ENCODE assay signal across 9 cellular contexts in the genomic region with DNA sequence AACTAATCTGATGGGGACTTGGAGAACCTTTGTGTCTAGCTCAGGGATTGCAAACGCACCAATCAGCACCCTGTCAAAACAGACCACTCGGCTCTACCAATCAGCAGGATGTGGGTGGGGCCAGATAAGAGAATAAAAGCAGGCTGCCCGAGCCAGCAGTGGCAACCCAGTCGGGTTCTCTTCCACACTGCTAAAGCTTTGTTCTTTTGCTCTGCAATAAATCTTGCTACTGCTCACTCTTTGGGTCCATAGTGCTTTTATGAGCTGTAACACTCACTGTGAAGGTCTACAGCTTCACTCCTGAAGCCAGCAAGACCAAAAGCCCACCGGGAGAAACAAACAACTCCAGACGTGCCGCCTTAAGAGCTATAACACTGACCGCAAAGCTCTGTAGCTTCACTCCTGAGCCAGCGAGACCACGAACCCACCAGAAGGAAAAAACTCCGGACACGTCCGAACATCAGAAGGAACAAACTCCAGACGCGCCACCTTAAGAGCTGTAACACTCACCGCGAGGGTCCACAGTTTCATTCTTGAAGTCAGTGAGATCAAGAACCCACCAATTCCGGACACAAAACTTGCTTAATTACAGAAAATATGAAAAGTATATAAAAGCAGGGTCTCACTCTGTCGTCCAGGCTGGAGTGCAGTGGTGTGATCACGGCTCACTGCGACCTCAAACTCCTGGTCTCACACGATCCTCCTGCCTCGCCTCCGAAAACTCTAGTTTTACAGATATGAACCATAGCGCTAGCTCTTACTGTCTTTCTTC. TPM values are rescaled to one million over a fixed set of nuclear protein-coding genes. Genes with fewer than 3 reads are reported as not detected.
DNase-seq lines count a peak whose midpoint lies in the region; ATAC-seq and TF ChIP-seq lines count a peak whose summit lies in the region.
"Not testable (repeated sequence)": the region's sequence is repeated elsewhere in the genome, so short reads cannot be mapped to it uniquely, and the experiment has no call there.
"Had no signal": no experiment of that assay in that cellular context is flagged by ENCODE, and none has a peak within 500 bp of the region (broad histone marks: within the 10 kb centered on the region; RNA-seq: fewer than 3 reads in every experiment).

No MANE protein-coding gene starts in this region.

- H4K8ac ChIP-seq in neuronal stem cell (ENCODE audit: low read depth, low read length) = not testable (repeated sequence)

- CTCF ChIA-PET in HEK293 (lab: Yijun Ruan, JAX) = interaction anchor here (0.6 to 9.7 kb wide), 36 partner anchors 9 to 390 kb away, joined by 3 to 214 read pairs (median 5); a partner anchor contains a TSS

- peak; percentile 41; the same call in 1 of the 2 replicates for TF ChIP-seq POLR2A in Raji (IDR thresholded peaks at IDR 0.05; ENCODE audit: insufficient read depth, low read depth, low read length)

- not testable (repeated sequence) for H3K23ac ChIP-seq in neuronal stem cell (ENCODE audit: low read depth, low read length, poor library complexity)

- H2BK15ac ChIP-seq in neuronal stem cell (ENCODE audit: low read length) = not testable (repeated sequence)

- POLR2A ChIA-PET in HEK293 (lab: Yijun Ruan, JAX) = interaction anchor here (1.3 to 2.3 kb wide), 4 partner anchors 38 to 180 kb away, joined by 3 to 13 read pairs (median 5); a partner anchor contains a TSS

- H3K14ac ChIP-seq in neuronal stem cell (ENCODE audit: low read length) = not testable (repeated sequence)

- not testable (repeated sequence) for H3K9me3 ChIP-seq in HEK293 (ENCODE audit: control insufficient read depth, insufficient read depth, low read depth, low read length); colonic mucosa; neuronal stem cell (replicated peaks in 1 of 2; ENCODE audit: control insufficient read depth in 2 of 2, insufficient read depth in 1 of 2, low read depth in 1 of 2, low read length in 2 of 2)

- WGBS in neuronal stem cell (ENCODE audit: extremely low coverage in 2 of 2, insufficient read length in 2 of 2, insufficient replicate concordance in 1 of 2), 2 donors = no CpG with 5 or more reads among the region's 25 CpGs

- H3K36me3 Mint-ChIP-seq in activated T-helper 17 cell treated with anti-CD3 and anti-CD28 coated beads, Interleukin-2, amount 50 U/mL, for 72 hours (ENCODE audit: low read depth) = peaks cover 13% of the 10 kb centered on the region
- not testable (repeated sequence) for H3K36me3 Mint-ChIP-seq in immature natural killer cell; stimulated activated naive B cell treated with anti-CD40 and anti-IgM and Interleukin-4, amounts not matched to agents 10 μg/mL and 1 μg/mL and 100 μg/mL, for 72 hours

- not testable (repeated sequence) for H2BK5ac ChIP-seq in neuronal stem cell (ENCODE audit: low read length)

- H3K27me3 ChIP-seq in colonic mucosa; neuronal stem cell (ENCODE audit: control insufficient read depth in 3 of 3, insufficient read depth in 3 of 3, low read depth in 1 of 3, low read length in 3 of 3): not testable (repeated sequence)

- not testable (repeated sequence) for TF ChIP-seq CTCF in AG10803 (conservative IDR thresholded peaks at IDR 0.05; ENCODE audit: low read length); HEK293 (tag by site-specific recombination; IDR thresholded peaks at IDR 0.05); colonic mucosa (IDR thresholded peaks at IDR 0.05)

- peak overlapping the region; percentile 43 to 81 for H3K9ac ChIP-seq in colonic mucosa (ENCODE audit: low read depth in 2 of 2, low read length in 2 of 2)
- not testable (repeated sequence) for H3K9ac ChIP-seq in neuronal stem cell (ENCODE audit: low read depth, low read length, poor library complexity)

- H3K18ac ChIP-seq in neuronal stem cell (ENCODE audit: low read length) = not testable (repeated sequence)

- not testable (repeated sequence) for ATAC-seq in activated T-helper 17 cell treated with anti-CD3 and anti-CD28 coated beads, Interleukin-2, amount 50 U/mL, for 72 hours (replicated peaks)
- ATAC-seq in stimulated activated naive B cell treated with anti-CD40 and anti-IgM and Interleukin-4, amounts not matched to agents 10 μg/mL and 1 μg/mL and 100 μg/mL, for 72 hours (replicated peaks) = peak in 1 of 2 donors; percentile 0

- intact Hi-C loops in colonic mucosa (cut with DNase I) = loop anchor here (2.0 kb wide), 1 partner anchor 170 kb away; no protein-coding TSS in a partner anchor

- H3K4me1 Mint-ChIP-seq in activated T-helper 17 cell treated with anti-CD3 and anti-CD28 coated beads, Interleukin-2, amount 50 U/mL, for 72 hours = peaks cover 16% of the 10 kb centered on the region
- peaks cover 39 to 52% of the 10 kb centered on the region in 2 donors for H3K4me1 Mint-ChIP-seq in immature natural killer cell
- peaks cover 19 to 31% of the 10 kb centered on the region in 2 donors for H3K4me1 Mint-ChIP-seq in stimulated activated naive B cell treated with anti-CD40 and anti-IgM and Interleukin-4, amounts not matched to agents 10 μg/mL and 1 μg/mL and 100 μg/mL, for 72 hours

- not testable (repeated sequence) for H3K4me1 ChIP-seq in HEK293 (ENCODE audit: control insufficient read depth, insufficient read depth, low read length); colonic mucosa; neuronal stem cell (ENCODE audit: control insufficient read depth in 2 of 2, insufficient read depth in 1 of 2, low read depth in 1 of 2, low read length in 2 of 2)

- H3K27ac ChIP-seq in HEK293 (ENCODE audit: extremely low read depth, low read depth, low read length); neuronal stem cell (replicated peaks; ENCODE audit: low read length): not testable (repeated sequence)
- H3K27ac ChIP-seq in colonic mucosa = peak overlapping the region; percentile 99

- H3K4me2 ChIP-seq in neuronal stem cell (ENCODE audit: insufficient read depth, low read length, poor library complexity, severe bottlenecking) = not testable (repeated sequence)

- H2AK5ac ChIP-seq in neuronal stem cell (ENCODE audit: low read depth, low read length) = not testable (repeated sequence)

- DNase-seq in AG10803 (ENCODE audit: low read depth); colonic mucosa; immature natural killer cell; neuronal stem cell (ENCODE audit: low spot score); stimulated activated naive B cell treated with anti-CD40 and anti-IgM and Interleukin-4, amounts not matched to agents 10 μg/mL and 1 μg/mL and 100 μg/mL, for 72 hours: not testable (repeated sequence)

- H3K9me3 Mint-ChIP-seq in activated T-helper 17 cell treated with anti-CD3 and anti-CD28 coated beads, Interleukin-2, amount 50 U/mL, for 72 hours; immature natural killer cell; stimulated activated naive B cell treated with anti-CD40 and anti-IgM and Interleukin-4, amounts not matched to agents 10 μg/mL and 1 μg/mL and 100 μg/mL, for 72 hours: not testable (repeated sequence)

- not testable (repeated sequence) for H3K27me3 Mint-ChIP-seq in activated T-helper 17 cell treated with anti-CD3 and anti-CD28 coated beads, Interleukin-2, amount 50 U/mL, for 72 hours; stimulated activated naive B cell treated with anti-CD40 and anti-IgM and Interleukin-4, amounts not matched to agents 10 μg/mL and 1 μg/mL and 100 μg/mL, for 72 hours
- H3K27me3 Mint-ChIP-seq in immature natural killer cell (ENCODE audit: low read depth in 3 of 3) = peaks cover 11 to 17% (median 13%) of the 10 kb centered on the region in 3 donors

- not testable (repeated sequence) for H3K79me1 ChIP-seq in neuronal stem cell (ENCODE audit: low read depth, low read length)

- H3K4me3 ChIP-seq in AG10803 (ENCODE audit: low read length) = peak overlapping the region; percentile 79
- H3K4me3 ChIP-seq in HEK293 (ENCODE audit: low read depth, low read length) = not testable (repeated sequence)
- peak overlapping the region; percentile 54 for H3K4me3 ChIP-seq in colonic mucosa
- peak overlapping the region in 1 of 2 donors; percentile 60 for H3K4me3 ChIP-seq in neuronal stem cell (ENCODE audit: low read length in 2 of 2)

- H4K91ac ChIP-seq in neuronal stem cell (ENCODE audit: low read depth, low read length, poor library complexity) = not testable (repeated sequence)

- not testable (repeated sequence) for H3K36me3 ChIP-seq in HEK293 (ENCODE audit: control insufficient read depth in 2 of 2, insufficient read depth in 1 of 2, low read length in 2 of 2); colonic mucosa; neuronal stem cell (replicated peaks in 1 of 2; ENCODE audit: control insufficient read depth in 2 of 2, insufficient read depth in 2 of 2, low read length in 2 of 2)

- H2AFZ ChIP-seq in neuronal stem cell (ENCODE audit: low read length) = peak overlapping the region; percentile 97

- not testable (repeated sequence) for H2BK12ac ChIP-seq in neuronal stem cell (ENCODE audit: low read length)

- peak overlapping the region; percentile 55 for H3K27ac Mint-ChIP-seq in activated T-helper 17 cell treated with anti-CD3 and anti-CD28 coated beads, Interleukin-2, amount 50 U/mL, for 72 hours
- H3K27ac Mint-ChIP-seq in immature natural killer cell = peak overlapping the region; percentile 89 to 97 (median 96)
- H3K27ac Mint-ChIP-seq in stimulated activated naive B cell treated with anti-CD40 and anti-IgM and Interleukin-4, amounts not matched to agents 10 μg/mL and 1 μg/mL and 100 μg/mL, for 72 hours = peak overlapping the region; percentile 94

- H3K4me3 Mint-ChIP-seq in activated T-helper 17 cell treated with anti-CD3 and anti-CD28 coated beads, Interleukin-2, amount 50 U/mL, for 72 hours = peak overlapping the region; percentile 74
- H3K4me3 Mint-ChIP-seq in immature natural killer cell = peak overlapping the region; percentile 90 to 96 (median 92)
- peak overlapping the region; percentile 64 to 87 for H3K4me3 Mint-ChIP-seq in stimulated activated naive B cell treated with anti-CD40 and anti-IgM and Interleukin-4, amounts not matched to agents 10 μg/mL and 1 μg/mL and 100 μg/mL, for 72 hours

- H3K4ac ChIP-seq in neuronal stem cell (ENCODE audit: low read length) = not testable (repeated sequence)

- not testable (repeated sequence) for H2BK120ac ChIP-seq in neuronal stem cell (ENCODE audit: low read depth, low read length)

RNA-seq across cellular contexts. Expression of a gene that starts 26.0 kb away (rescaled TPM):
- total RNA-seq in activated T-helper 17 cell treated with anti-CD3 and anti-CD28 coated beads, Interleukin-2, amount 50 U/mL, for 72 hours = under 1 TPM in 1 of 2 donors, not detected in 1; 0.16 TPM
- 1 to 10 TPM; 3.4 to 7.0 TPM for total RNA-seq in colonic mucosa
- polyA plus RNA-seq in immature natural killer cell = under 1 TPM in 1 of 3 donors, not detected in 2; 0.15 TPM
- polyA plus RNA-seq in neuronal stem cell (2013, experiment 1 of 2) = 0.74 TPM
- 0.58 TPM for polyA plus RNA-seq in neuronal stem cell (2013, experiment 2 of 2)
- total RNA-seq: posterior vena cava had no signal

RNA-seq across cellular contexts. Expression of a gene that starts 38.0 kb away (rescaled TPM):
- total RNA-seq in activated T-helper 17 cell treated with anti-CD3 and anti-CD28 coated beads, Interleukin-2, amount 50 U/mL, for 72 hours = 100 to 1,000 TPM in 1 of 2 donors, 10 to 100 TPM in 1; 91.1 to 125 TPM
- 10 to 100 TPM in 1 of 2 donors, 1 to 10 TPM in 1; 8.8 to 39.6 TPM for total RNA-seq in colonic mucosa
- 10 to 100 TPM in 2 of 3 donors, 1 to 10 TPM in 1; 9.4 to 13.7 (median 12.7) TPM for polyA plus RNA-seq in immature natural killer cell
- polyA plus RNA-seq in neuronal stem cell (2013, experiment 1 of 2) = 6.3 TPM
- polyA plus RNA-seq in neuronal stem cell (2013, experiment 2 of 2) = 6.0 TPM

RNA-seq across cellular contexts. Expression of a gene that starts 38.8 kb away (rescaled TPM):
- 10 to 100 TPM; 52.4 to 85.5 TPM for total RNA-seq in activated T-helper 17 cell treated with anti-CD3 and anti-CD28 coated beads, Interleukin-2, amount 50 U/mL, for 72 hours
- 10 to 100 TPM; 31.8 to 55.4 TPM for total RNA-seq in colonic mucosa
- polyA plus RNA-seq in immature natural killer cell = 1 to 10 TPM in 2 of 3 donors, under 1 TPM in 1; 0.42 to 6.1 (median 4.8) TPM
- 23.5 TPM for polyA plus RNA-seq in neuronal stem cell (2013, experiment 1 of 2)
- 21.1 TPM for polyA plus RNA-seq in neuronal stem cell (2013, experiment 2 of 2)

RNA-seq across cellular contexts. Expression of a gene that starts 57.6 kb away (rescaled TPM):
- not detected for total RNA-seq in activated T-helper 17 cell treated with anti-CD3 and anti-CD28 coated beads, Interleukin-2, amount 50 U/mL, for 72 hours
- total RNA-seq in colonic mucosa = not detected
- not detected for polyA plus RNA-seq in immature natural killer cell
- polyA plus RNA-seq in neuronal stem cell (2013, experiment 1 of 2) = 0.04 TPM
- 0.03 TPM for polyA plus RNA-seq in neuronal stem cell (2013, experiment 2 of 2)
- total RNA-seq: posterior vena cava had no signal
